8 cellular contexts compared by ENCODE assay signal in genomic region chr19:42397315-42398166, GRCh38. TPM values are rescaled to one million over a fixed set of nuclear protein-coding genes. Genes with fewer than 3 reads are reported as not detected.
A peak's percentile ranks its signal among the peaks of the same experiment; 100 is the strongest.
DNase-seq lines count a peak whose midpoint lies in the region; ATAC-seq, FAIRE-seq and TF ChIP-seq lines count a peak whose summit lies in the region.

No MANE protein-coding gene starts in this region.

- TF ChIP-seq CTCF in fibroblast of the aortic adventitia (IDR thresholded peaks at IDR 0.05; ENCODE audit: insufficient read depth, low read length) (no peak), gastrocnemius medialis (IDR thresholded peaks at IDR 0.05 in 4 of 5, conservative IDR thresholded peaks at IDR 0.05 in 1 of 5) (no peak)

- H3K4me1 ChIP-seq in SJCRH30 (0 out of 2 replicates have a peak, but pooled peaks cover 3% of the 10 kb centered on the region), gastrocnemius medialis (peaks cover 14 to 25% of the 10 kb centered on the region in 2 donors)

- H3K9me3 ChIP-seq in SJCRH30 (replicated peaks) (no peaks in the 10 kb centered on the region), gastrocnemius medialis (no peaks in the 10 kb centered on the region)

- no peak overlapping the region for H3K27ac ChIP-seq in SJCRH30
- peak overlapping the region; percentile 69 to 81 (median 74) for H3K27ac ChIP-seq in gastrocnemius medialis

- no peak for TF ChIP-seq POLR2A in H54 (IDR thresholded peaks at IDR 0.05; ENCODE audit: low read depth, low read length)
- TF ChIP-seq POLR2A in gastrocnemius medialis (IDR thresholded peaks at IDR 0.05) = no peak

- in situ Hi-C loops in gastrocnemius medialis (cut with MboI; ENCODE audit: low sequenced_read_pairs in 4 of 4) = no loop called here

- H3K4me3 ChIP-seq in SJCRH30 = peak overlapping the region; percentile 66
- H3K4me3 ChIP-seq in fibroblast of the aortic adventitia (ENCODE audit: low read depth, low read length) = peak overlapping the region; percentile 72
- H3K4me3 ChIP-seq in gastrocnemius medialis = peak overlapping the region; percentile 60 to 66 (median 63)

- FAIRE-seq in H54 (lab: Jason Lieb, UNC) = no peak

- intact Hi-C loops in gastrocnemius medialis (cut with DNase I; ENCODE audit: low total_unique reads) = loop anchor here (5.0 to 10.0 kb wide), 3 partner anchors 70 to 265 kb away; partner anchors contain the start of genes GSK3A, MEGF8 and POU2F2

- ATAC-seq in gastrocnemius medialis (no peak), HG03039 (IDR thresholded peaks at IDR 0.05; ENCODE audit: unreplicated experiment) (no peak)

- H3K27me3 ChIP-seq in SJCRH30 (peaks cover 7% of the 10 kb centered on the region), gastrocnemius medialis (peaks cover 0 to 3% (median 0%) of the 10 kb centered on the region in 3 donors)

- DNase-seq in H54 (ENCODE audit: insufficient read length, low spot score) = peak; percentile 68
- DNase-seq in SJCRH30 = no peak
- DNase-seq in fibroblast of the aortic adventitia (ENCODE audit: low read depth) = no peak
- DNase-seq in gastrocnemius medialis = no peak
- DNase-seq in NCI-H446 treated with DMSO at 0.1 percent for 48 hours (lab: John Stamatoyannopoulos, UW) = no peak
- no peak for DNase-seq in GDM1 (lab: John Stamatoyannopoulos, UW)
- DNase-seq in activated effector memory CD4-positive, alpha-beta T cell treated with Interleukin-2 at 50 U/mL for 16 hours = no peak

- no peaks in the 10 kb centered on the region for H3K36me3 ChIP-seq in SJCRH30
- H3K36me3 ChIP-seq in gastrocnemius medialis = no peaks in the 10 kb centered on the region

RNA-seq across cellular contexts. Expression of gene CNFN, which starts 7.4 kb away (rescaled TPM):
- not detected in 2 replicates for total RNA-seq in SJCRH30 (2014; rRNA removed; shearing (Covaris generic))
- not detected in 2 replicates for total RNA-seq in fibroblast of the aortic adventitia (ENCODE audit: low replicate concordance)
- not detected for total RNA-seq in gastrocnemius medialis

RNA-seq across cellular contexts. Expression of gene LIPE, which starts 29.6 kb away (rescaled TPM):
- total RNA-seq in SJCRH30 (2014; rRNA removed; shearing (Covaris generic)) = not detected in 2 replicates
- total RNA-seq in fibroblast of the aortic adventitia (ENCODE audit: low replicate concordance) = 1.4 and 1.6 TPM in 2 replicates
- 10 to 100 TPM in 3 of 4 donors, 1 to 10 TPM in 1; 6.9 to 44.5 (median 13.7) TPM for total RNA-seq in gastrocnemius medialis

RNA-seq across cellular contexts. Expression of gene CXCL17, which starts 45.2 kb away (rescaled TPM):
- total RNA-seq in SJCRH30 (2014; rRNA removed; shearing (Covaris generic)) = not detected in 2 replicates
- not detected in 2 replicates for total RNA-seq in fibroblast of the aortic adventitia (ENCODE audit: low replicate concordance)
- total RNA-seq in gastrocnemius medialis = not detected
